ENCODE assay signal across 9 cellular contexts in the genomic region with DNA sequence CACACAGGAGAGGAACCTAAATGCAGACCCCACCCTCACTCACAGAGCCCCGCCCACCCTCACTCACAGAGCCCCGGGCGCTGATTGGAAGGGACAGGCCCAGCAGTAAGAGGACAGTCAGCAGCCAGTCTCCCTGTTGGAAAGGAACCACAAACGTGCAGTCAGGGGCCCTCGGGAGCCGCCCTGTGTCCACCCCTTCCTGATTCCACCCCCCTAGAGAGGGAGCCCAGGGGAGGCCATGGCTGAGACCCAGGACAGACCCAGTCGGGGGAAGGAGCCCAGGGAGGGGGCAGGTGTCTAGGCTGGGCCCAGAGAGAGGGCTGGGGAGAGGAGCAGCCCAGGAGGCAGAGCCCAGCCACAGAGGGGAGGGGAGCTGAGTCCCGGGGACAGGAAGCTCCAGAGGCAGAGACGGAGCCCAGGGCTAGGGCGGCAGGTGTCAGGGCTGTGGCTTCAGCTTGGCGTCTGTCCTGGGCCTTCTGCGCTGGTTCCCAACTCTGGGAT. TPM values are rescaled to one million over a fixed set of nuclear protein-coding genes. Genes with fewer than 3 reads are reported as not detected.
A peak's percentile ranks its signal among the peaks of the same experiment; 100 is the strongest.
DNase-seq lines count a peak whose midpoint lies in the region; ATAC-seq and TF ChIP-seq lines count a peak whose summit lies in the region.
"Not testable (repeated sequence)": the region's sequence is repeated elsewhere in the genome, so short reads cannot be mapped to it uniquely, and the experiment has no call there.
"Had no signal": no experiment of that assay in that cellular context is flagged by ENCODE, and none has a peak within 500 bp of the region (broad histone marks: within the 10 kb centered on the region; RNA-seq: fewer than 3 reads in every experiment).

No MANE protein-coding gene starts in this region.

- H3K27me3 Mint-ChIP-seq in activated CD8-positive, alpha-beta T cell treated with anti-CD3 and anti-CD28 coated beads, Interleukin-2, amount 10 ng/mL, durations not matched to agents 7 days and 5 days (ENCODE audit: low read depth), result peaks cover 24% of the 10 kb centered on the region
- not testable (repeated sequence) for H3K27me3 Mint-ChIP-seq in glutamatergic neuron (ENCODE audit: unreplicated experiment)

- H3K27me3 ChIP-seq in upper lobe of right lung, result not testable (repeated sequence)

- intact Hi-C loops in mucosa of descending colon (cut with DNase I, micrococcal nuclease); upper lobe of right lung (cut with DNase I): not testable (repeated sequence)

- H3K36me3 ChIP-seq in HEK293 (ENCODE audit: control insufficient read depth in 2 of 2, insufficient read depth in 1 of 2, low read length in 2 of 2); mucosa of descending colon (ENCODE audit: low read depth); upper lobe of right lung: not testable (repeated sequence)

- H3K36me3 Mint-ChIP-seq in activated CD8-positive, alpha-beta T cell treated with anti-CD3 and anti-CD28 coated beads, Interleukin-2, amount 10 ng/mL, durations not matched to agents 7 days and 5 days (ENCODE audit: low read depth); glutamatergic neuron (ENCODE audit: unreplicated experiment): not testable (repeated sequence)

- not testable (repeated sequence) for H3K4me3 ChIP-seq in HEK293 (ENCODE audit: low read depth, low read length); mucosa of descending colon; upper lobe of right lung

- not testable (repeated sequence) for TF ChIP-seq CTCF in HEK293 (tag by site-specific recombination; IDR thresholded peaks at IDR 0.05); glutamatergic neuron (IDR thresholded peaks at IDR 0.05; ENCODE audit: partially characterized antibody, unreplicated experiment); mucosa of descending colon (IDR thresholded peaks at IDR 0.05); upper lobe of right lung (IDR thresholded peaks at IDR 0.05)

- not testable (repeated sequence) for H3K4me3 Mint-ChIP-seq in activated CD8-positive, alpha-beta T cell treated with anti-CD3 and anti-CD28 coated beads, Interleukin-2, amount 10 ng/mL, durations not matched to agents 7 days and 5 days; glutamatergic neuron (ENCODE audit: unreplicated experiment)

- H3K9me3 ChIP-seq in HEK293 (ENCODE audit: control insufficient read depth, insufficient read depth, low read depth, low read length); mucosa of descending colon; upper lobe of right lung: not testable (repeated sequence)

- POLR2A ChIA-PET in HEK293 (lab: Yijun Ruan, JAX), result interaction anchor here (1.8 kb wide), 1 partner anchor 11 kb away, joined by 5 read pairs; a partner anchor contains a TSS
- POLR2A ChIA-PET in activated CD8-positive, alpha-beta T cell treated with anti-CD3 and anti-CD28 coated beads, Interleukin-2, amount 10 ng/mL, durations not matched to agents 7 days and 5 days (lab: Charles Lee), result not testable (repeated sequence)

- not testable (repeated sequence) for H3K27ac Mint-ChIP-seq in activated CD8-positive, alpha-beta T cell treated with anti-CD3 and anti-CD28 coated beads, Interleukin-2, amount 10 ng/mL, durations not matched to agents 7 days and 5 days; glutamatergic neuron (ENCODE audit: unreplicated experiment)

- H3K27ac ChIP-seq in HEK293 (ENCODE audit: extremely low read depth, low read depth, low read length), result 0 out of 2 replicates have a peak overlapping the region, but pooled peaks have one; percentile 22
- not testable (repeated sequence) for H3K27ac ChIP-seq in upper lobe of right lung

- not testable (repeated sequence) for H3K9me3 Mint-ChIP-seq in activated CD8-positive, alpha-beta T cell treated with anti-CD3 and anti-CD28 coated beads, Interleukin-2, amount 10 ng/mL, durations not matched to agents 7 days and 5 days (ENCODE audit: insufficient read depth); glutamatergic neuron (ENCODE audit: unreplicated experiment)

- not testable (repeated sequence) for H3K4me1 ChIP-seq in HEK293 (ENCODE audit: control insufficient read depth, insufficient read depth, low read length); mucosa of descending colon (ENCODE audit: low read depth); upper lobe of right lung

- H3K4me1 Mint-ChIP-seq in activated CD8-positive, alpha-beta T cell treated with anti-CD3 and anti-CD28 coated beads, Interleukin-2, amount 10 ng/mL, durations not matched to agents 7 days and 5 days (ENCODE audit: low read depth), result peaks cover 27% of the 10 kb centered on the region
- H3K4me1 Mint-ChIP-seq in glutamatergic neuron (ENCODE audit: low read depth, unreplicated experiment), result not testable (repeated sequence)

- ATAC-seq in activated CD8-positive, alpha-beta T cell treated with anti-CD3 and anti-CD28 coated beads, Interleukin-2, amount 10 ng/mL, durations not matched to agents 7 days and 5 days, result peak; percentile 52
- peak; percentile 76 for ATAC-seq in mucosa of descending colon
- ATAC-seq in upper lobe of right lung, result peak; percentile 65

- DNase-seq in NCI-H510A treated with DMSO at 0.1 percent for 48 hours (lab: John Stamatoyannopoulos, UW) (peak; percentile 19), glutamatergic neuron (peak; percentile 73), mucosa of descending colon (peak in 2 of 3 donors; percentile 53 to 59)
- not testable (repeated sequence) for DNase-seq in activated CD8-positive, alpha-beta T cell treated with anti-CD3 and anti-CD28 coated beads, Interleukin-2, amount 10 ng/mL, durations not matched to agents 7 days and 5 days; upper lobe of right lung

- CTCF ChIA-PET in HEK293 (lab: Yijun Ruan, JAX), result interaction anchor here (1.6 kb wide), 1 partner anchor 123 kb away, joined by 4 read pairs; no protein-coding TSS in a partner anchor
- CTCF ChIA-PET in activated CD8-positive, alpha-beta T cell treated with anti-CD3 and anti-CD28 coated beads, Interleukin-2, amount 10 ng/mL, durations not matched to agents 7 days and 5 days (lab: Charles Lee), result interaction anchor here (1.9 kb wide), 2 partner anchors 10 to 123 kb away, joined by 4 to 9 read pairs; no protein-coding TSS in a partner anchor

TF ChIP-seq in HEK293, 187 proteins besides CTCF, POLR2A, EP300 and RAD21 (continues in another document):
- TF ChIP-seq ZBTB20 (tag by site-specific recombination; IDR thresholded peaks at IDR 0.05) (peak; percentile 78), GLIS2 (tag by site-specific recombination; IDR thresholded peaks at IDR 0.05) (peak; percentile 44), SP2 (tag by site-specific recombination; IDR thresholded peaks at IDR 0.05) (peak; percentile 50; the same call in 1 of the 2 replicates), KLF1 (tag by site-specific recombination; IDR thresholded peaks at IDR 0.05) (0 out of 2 replicates have a peak, but pooled peaks have one; percentile 9)

RNA-seq across cellular contexts. Expression of a gene that starts 10.8 kb away (rescaled TPM):
- total RNA-seq in activated CD8-positive, alpha-beta T cell treated with anti-CD3 and anti-CD28 coated beads, Interleukin-2, amount 10 ng/mL, durations not matched to agents 7 days and 5 days, result 10 to 100 TPM; 12.1 to 13.3 TPM
- not detected for total RNA-seq in glutamatergic neuron (ENCODE audit: unreplicated experiment)
- 10 to 100 TPM in 2 of 3 donors, 1 to 10 TPM in 1; 8.4 to 49.5 (median 23.6) TPM for total RNA-seq in mucosa of descending colon
- total RNA-seq in upper lobe of right lung, result 0.52 TPM

RNA-seq across cellular contexts. Expression of a gene that starts 21.1 kb away (rescaled TPM):
- 100 to 1,000 TPM; 138 to 147 TPM for total RNA-seq in activated CD8-positive, alpha-beta T cell treated with anti-CD3 and anti-CD28 coated beads, Interleukin-2, amount 10 ng/mL, durations not matched to agents 7 days and 5 days
- total RNA-seq in glutamatergic neuron (ENCODE audit: unreplicated experiment), result 0.71 TPM
- total RNA-seq in mucosa of descending colon, result 10 to 100 TPM; 23.1 to 30.6 (median 24.1) TPM
- total RNA-seq in upper lobe of right lung, result 25.3 TPM

RNA-seq across cellular contexts. Expression of a gene that starts 28.0 kb away (rescaled TPM):
- 10 to 100 TPM; 49.1 to 51.5 TPM for total RNA-seq in activated CD8-positive, alpha-beta T cell treated with anti-CD3 and anti-CD28 coated beads, Interleukin-2, amount 10 ng/mL, durations not matched to agents 7 days and 5 days
- total RNA-seq in glutamatergic neuron (ENCODE audit: unreplicated experiment), result 0.64 TPM
- total RNA-seq in mucosa of descending colon, result 1 to 10 TPM; 4.6 to 7.0 (median 6.5) TPM
- 3.3 TPM for total RNA-seq in upper lobe of right lung

RNA-seq across cellular contexts. Expression of a gene that starts 35.5 kb away (rescaled TPM):
- not detected for total RNA-seq in activated CD8-positive, alpha-beta T cell treated with anti-CD3 and anti-CD28 coated beads, Interleukin-2, amount 10 ng/mL, durations not matched to agents 7 days and 5 days
- total RNA-seq in glutamatergic neuron (ENCODE audit: unreplicated experiment), result not detected
- 10 to 100 TPM in 1 of 3 donors, 1 to 10 TPM in 1, under 1 TPM in 1; 0.92 to 23.6 (median 2.5) TPM for total RNA-seq in mucosa of descending colon
- total RNA-seq in upper lobe of right lung, result 9.0 TPM
- total RNA-seq: astrocyte; Daoy; T-helper 1 cell treated with Interleukin-12 subunit alpha and Interleukin-12 subunit beta and Interleukin-4 antibody, amounts not matched to agents 30 ng/mL and 1 ng/mL, for 36 hours had no signal

RNA-seq across cellular contexts. Expression of a gene that starts 47.7 kb away (rescaled TPM):
- 10 to 100 TPM; 43.1 to 48.8 TPM for total RNA-seq in activated CD8-positive, alpha-beta T cell treated with anti-CD3 and anti-CD28 coated beads, Interleukin-2, amount 10 ng/mL, durations not matched to agents 7 days and 5 days
- total RNA-seq in glutamatergic neuron (ENCODE audit: unreplicated experiment) (2.8 TPM), mucosa of descending colon (10 to 100 TPM in 1 of 3 donors, 1 to 10 TPM in 2; 7.4 to 14.1 (median 8.8) TPM), upper lobe of right lung (9.0 TPM)

Comparison
In these comparisons a context has a peak if more than half of its experiments do, and no peak if none do; other contexts are left out.
1. RNA of a gene that starts 21.1 kb away (total RNA-seq): 138 to 147 TPM in activated CD8-positive, alpha-beta T cell treated with anti-CD3 and anti-CD28 coated beads, Interleukin-2, amount 10 ng/mL, durations not matched to agents 7 days and 5 days, 25.3 TPM in upper lobe of right lung (single experiment) and 23.1 to 30.6 TPM in mucosa of descending colon; 0.71 TPM in glutamatergic neuron (single experiment); every median in the first group is over 10 times any median in the second.
2. RNA of a gene that starts 28.0 kb away (total RNA-seq): 49.1 to 51.5 TPM in activated CD8-positive, alpha-beta T cell treated with anti-CD3 and anti-CD28 coated beads, Interleukin-2, amount 10 ng/mL, durations not matched to agents 7 days and 5 days; 4.6 to 7.0 TPM in mucosa of descending colon, 3.3 TPM in upper lobe of right lung (single experiment) and 0.64 TPM in glutamatergic neuron (single experiment); every median in the first group is over 4 times any median in the second.
3. Peak in every context shown above with its lines, with median percentiles within 50 percentile points of each other: ATAC-seq.